ENCODE assay signal across 1 cellular context in genomic region chr3:195425849-195426248, GRCh38.
A peak's percentile ranks its signal among the peaks of the same experiment; 100 is the strongest.
TF ChIP-seq lines count a peak whose summit lies in the region.

No MANE protein-coding gene starts in this region.

TF ChIP-seq in K562, 482 proteins besides CTCF, POLR2A, EP300 and RAD21 (continues in another document):
- no peak for TF ChIP-seq SIN3A (IDR thresholded peaks at IDR 0.05; ENCODE audit: borderline replicate concordance in 2 of 2, control insufficient read depth in 1 of 2, low read depth in 2 of 2, low read length in 2 of 2)
- TF ChIP-seq ETV5 (CRISPR knock-in tag; IDR thresholded peaks at IDR 0.05; ENCODE audit: low read depth) = no peak
- no peak for TF ChIP-seq ZNF764 (CRISPR knock-in tag; IDR thresholded peaks at IDR 0.05; ENCODE audit: low read depth)
- no peak for TF ChIP-seq PTRF (tag; IDR thresholded peaks at IDR 0.05)
- no peak for TF ChIP-seq PRMT5 (CRISPR knock-in tag; IDR thresholded peaks at IDR 0.05)
- no peak for TF ChIP-seq ASH1L (IDR thresholded peaks at IDR 0.05; ENCODE audit: borderline replicate concordance, low read depth, partially characterized antibody)
- no peak for TF ChIP-seq CREB1 (IDR thresholded peaks at IDR 0.05)
- no peak for TF ChIP-seq CREB1 (CRISPR knock-in tag; IDR thresholded peaks at IDR 0.05)
- TF ChIP-seq CC2D1A (IDR thresholded peaks at IDR 0.05) = no peak
- no peak for TF ChIP-seq CXXC5 (CRISPR knock-in tag; IDR thresholded peaks at IDR 0.05)
- no peak; the same call in 1 of the 2 replicates for TF ChIP-seq ZKSCAN8 (CRISPR knock-in tag; IDR thresholded peaks at IDR 0.05)
- TF ChIP-seq FOXP1 (CRISPR knock-in tag; IDR thresholded peaks at IDR 0.05) = no peak
- no peak for TF ChIP-seq CHD4 (IDR thresholded peaks at IDR 0.05; ENCODE audit: insufficient read depth, insufficient replicate concordance, low read depth, low read length, poor library complexity, severe bottlenecking)
- TF ChIP-seq ZNF717 (CRISPR knock-in tag; IDR thresholded peaks at IDR 0.05) = no peak
- no peak for TF ChIP-seq ZFPM2 (CRISPR knock-in tag; IDR thresholded peaks at IDR 0.05)
- TF ChIP-seq CREB3 (tag; conservative IDR thresholded peaks at IDR 0.05; ENCODE audit: low read depth) = no peak
- no peak for TF ChIP-seq NR2C2 (CRISPR knock-in tag; IDR thresholded peaks at IDR 0.05)
- TF ChIP-seq NR2C2 (tag; IDR thresholded peaks at IDR 0.05) = no peak
- no peak for TF ChIP-seq ZNF174 (CRISPR knock-in tag; IDR thresholded peaks at IDR 0.05)
- peak; percentile 41; the same call in 1 of the 2 replicates for TF ChIP-seq SMARCA4 (IDR thresholded peaks at IDR 0.05)
- TF ChIP-seq ZC3H4 (CRISPR knock-in tag; IDR thresholded peaks at IDR 0.05; ENCODE audit: borderline replicate concordance) = no peak
- no peak for TF ChIP-seq CHCHD3 (CRISPR knock-in tag; IDR thresholded peaks at IDR 0.05)
- no peak for TF ChIP-seq POLR2H (tag; IDR thresholded peaks at IDR 0.05; ENCODE audit: low read depth)
- TF ChIP-seq BCL6 (CRISPR knock-in tag; IDR thresholded peaks at IDR 0.05) = no peak
- TF ChIP-seq HSF4 (CRISPR knock-in tag; IDR thresholded peaks at IDR 0.05; ENCODE audit: borderline replicate concordance) = no peak
- no peak for TF ChIP-seq RBM14 (IDR thresholded peaks at IDR 0.05; ENCODE audit: borderline replicate concordance, insufficient read depth, low read depth, low read length)
- no peak for TF ChIP-seq CCNT2 (IDR thresholded peaks at IDR 0.05; ENCODE audit: borderline replicate concordance, extremely low read depth, insufficient read length, low read depth, low read length)
- TF ChIP-seq SMC3 (conservative IDR thresholded peaks at IDR 0.05; ENCODE audit: insufficient read depth, low read depth, low read length) = no peak
- no peak for TF ChIP-seq HCFC1 (IDR thresholded peaks at IDR 0.05; ENCODE audit: low read depth, low read length)
- TF ChIP-seq ZBTB9 (CRISPR knock-in tag; IDR thresholded peaks at IDR 0.05) = no peak
- no peak for TF ChIP-seq RBM22 (IDR thresholded peaks at IDR 0.05; ENCODE audit: low read depth, low read length, poor library complexity, severe bottlenecking)
- no peak for TF ChIP-seq ZNF3 (CRISPR knock-in tag; IDR thresholded peaks at IDR 0.05)
- no peak for TF ChIP-seq YBX1 (IDR thresholded peaks at IDR 0.05)
- TF ChIP-seq MBD2 (IDR thresholded peaks at IDR 0.05; ENCODE audit: borderline replicate concordance, low read depth) = no peak
- no peak for TF ChIP-seq GATAD2B (IDR thresholded peaks at IDR 0.05; ENCODE audit: borderline replicate concordance)
- no peak for TF ChIP-seq MNT (conservative IDR thresholded peaks at IDR 0.05)
- TF ChIP-seq ZNF407 (IDR thresholded peaks at IDR 0.05; ENCODE audit: low read depth) = no peak
- peak; percentile 60; the same call in 1 of the 2 replicates for TF ChIP-seq JUND (IDR thresholded peaks at IDR 0.05; ENCODE audit: borderline replicate concordance, low read depth, low read length)
- no peak for TF ChIP-seq JUND (tag; IDR thresholded peaks at IDR 0.05; ENCODE audit: borderline replicate concordance, low read depth, low read length)
- no peak for TF ChIP-seq ZNF695 (CRISPR knock-in tag; IDR thresholded peaks at IDR 0.05)
- no peak for TF ChIP-seq GTF2F1 (IDR thresholded peaks at IDR 0.05; ENCODE audit: low read depth, low read length)
- no peak for TF ChIP-seq RERE (CRISPR knock-in tag; IDR thresholded peaks at IDR 0.05; ENCODE audit: borderline replicate concordance)
- no peak for TF ChIP-seq ZBTB49 (CRISPR knock-in tag; IDR thresholded peaks at IDR 0.05; ENCODE audit: borderline replicate concordance)
- no peak for TF ChIP-seq ZC3H8 (IDR thresholded peaks at IDR 0.05)
- TF ChIP-seq MXD1 (CRISPR knock-in tag; IDR thresholded peaks at IDR 0.05; ENCODE audit: borderline replicate concordance, poor library complexity, severe bottlenecking) = no peak
- no peak for TF ChIP-seq GABPB2 (CRISPR knock-in tag; conservative IDR thresholded peaks at IDR 0.05)
- no peak for TF ChIP-seq KHSRP (IDR thresholded peaks at IDR 0.05)
- TF ChIP-seq ZNF143 (CRISPR knock-in tag; IDR thresholded peaks at IDR 0.05) = no peak
- TF ChIP-seq ZNF551 (CRISPR knock-in tag; IDR thresholded peaks at IDR 0.05) = no peak
- TF ChIP-seq MAFG (tag; conservative IDR thresholded peaks at IDR 0.05) = no peak
- no peak for TF ChIP-seq MAFF (IDR thresholded peaks at IDR 0.05; ENCODE audit: low read length)
